Comparison of ENCODE assay signal across 18 cellular contexts in the genomic region with DNA sequence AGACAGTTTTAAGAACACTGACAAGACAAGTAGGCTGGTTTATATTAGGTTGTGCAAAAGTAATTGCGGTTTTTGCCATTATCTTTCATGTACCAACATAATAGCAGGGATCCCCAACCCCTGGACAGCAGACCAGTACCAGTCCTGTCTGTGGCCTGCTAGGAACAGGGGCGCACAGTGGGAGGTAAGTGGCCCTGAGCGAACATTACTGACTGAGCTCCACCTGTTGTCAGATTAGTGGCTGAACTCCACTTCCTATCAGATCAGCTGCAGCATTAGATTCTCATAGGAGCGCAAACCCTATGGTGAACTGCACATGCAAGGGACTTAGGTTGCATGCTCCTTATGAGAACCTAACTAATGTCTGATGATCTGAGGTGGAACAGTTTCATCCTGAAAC.
A peak's percentile ranks its signal among the peaks of the same experiment; 100 is the strongest.
DNase-seq lines count a peak whose midpoint lies in the region; FAIRE-seq and TF ChIP-seq lines count a peak whose summit lies in the region.
"Had no signal": no experiment of that assay in that cellular context is flagged by ENCODE, and none has a peak within 500 bp of the region (broad histone marks: within the 10 kb centered on the region; RNA-seq: fewer than 3 reads in every experiment).

No MANE protein-coding gene starts in this region.

- no peaks in the 10 kb centered on the region for H3K79me2 ChIP-seq in H1 (ENCODE audit: control insufficient read depth in 1 of 2, insufficient read depth in 2 of 2, low read length in 2 of 2)

- CTCF ChIA-PET in H1 (lab: Charles Lee; ENCODE audit: partially characterized antibody), result interaction anchor here (0.7 kb wide), 1 partner anchor 42 kb away, joined by 3 read pairs; no protein-coding TSS in a partner anchor

- peak; percentile 60 for FAIRE-seq in HTR-8/SVneo (lab: Jason Lieb, UNC)
- no peak for FAIRE-seq in H1 (lab: Jason Lieb, UNC)
- FAIRE-seq in urothelium cell line (lab: Jason Lieb, UNC), result peak; percentile 58
- FAIRE-seq: G401.6, GM12892 had no signal

- 92% methylated on average over 4 of the region's 4 CpGs; no CpG with 5 or more reads in 1 of the 2 experiments for WGBS in H1 (ENCODE audit: extremely low coverage in 1 of 2, insufficient coverage in 1 of 2, insufficient read length in 1 of 2, insufficient replicate concordance in 2 of 2, low coverage in 1 of 2, low lambda C conversion rate in 2 of 2, missing lambda C conversion rate in 1 of 2), 2 experiments
- WGBS in esophagus squamous epithelium, 2 donors, result 81 to 82% methylated on average over 2 to 4 of the region's 4 CpGs

- no peaks in the 10 kb centered on the region for H3K79me1 ChIP-seq in H1 (ENCODE audit: low read depth, low read length)

- no peak overlapping the region for H4K5ac ChIP-seq in H1 (ENCODE audit: insufficient read length, low read depth, low read length)

- H3K36me3 ChIP-seq in H1 (ENCODE audit: control insufficient read depth in 2 of 4, insufficient read depth in 4 of 4, low read length in 3 of 4), result no peaks in the 10 kb centered on the region
- H3K36me3 ChIP-seq in WERI-Rb-1, result no peaks in the 10 kb centered on the region
- no peaks in the 10 kb centered on the region for H3K36me3 ChIP-seq in esophagus squamous epithelium

- POLR2A ChIA-PET in H1 (lab: Charles Lee; ENCODE audit: partially characterized antibody), result no interaction called here

- H3K9ac ChIP-seq in H1 (replicated peaks in 1 of 4; ENCODE audit: extremely low read depth in 1 of 4, low read depth in 3 of 4, low read length in 3 of 4), result no peak overlapping the region

- no peak overlapping the region; the same call in 1 of the 2 replicates for H4K8ac ChIP-seq in H1 (ENCODE audit: extremely low read depth, insufficient read depth, low read length)

- H4K91ac ChIP-seq in H1 (replicated peaks; ENCODE audit: insufficient read length, low read length), result no peak overlapping the region

- no peak overlapping the region for H3K14ac ChIP-seq in H1 (ENCODE audit: insufficient read length)

- TF ChIP-seq RAD21 in H1 (IDR thresholded peaks at IDR 0.05 in 1 of 2, conservative IDR thresholded peaks at IDR 0.05 in 1 of 2; ENCODE audit: low read depth in 2 of 2, low read length in 2 of 2), result peak; percentile 14 to 17; a peak in 3 of 4 replicates

- no peak overlapping the region for H3K4me2 ChIP-seq in H1 (ENCODE audit: insufficient read depth in 1 of 2, low read depth in 2 of 2, low read length in 2 of 2)

- H3K9me3 ChIP-seq in H1 (ENCODE audit: insufficient read depth in 2 of 2, low read depth in 1 of 2, low read length in 1 of 2) (peaks cover 0 to 5% of the 10 kb centered on the region in 2 experiments; a peak in 1 of 4 replicates), WERI-Rb-1 (ENCODE audit: severe bottlenecking) (no peaks in the 10 kb centered on the region), esophagus squamous epithelium (peaks cover 0 to 13% (median 0%) of the 10 kb centered on the region in 3 donors)

- intact Hi-C loops in esophagus squamous epithelium (cut with DNase I), result no loop called here

- H2BK120ac ChIP-seq in H1 (replicated peaks; ENCODE audit: low read depth, low read length), result no peak overlapping the region

- no peak overlapping the region for H3K4ac ChIP-seq in H1 (replicated peaks; ENCODE audit: insufficient read length, low read depth, low read length)

- H3K27me3 ChIP-seq in H1 (replicated peaks in 1 of 4; ENCODE audit: control insufficient read depth in 3 of 4, extremely low read depth in 1 of 4, insufficient read depth in 3 of 4, low read length in 3 of 4) (no peaks in the 10 kb centered on the region), WERI-Rb-1 (ENCODE audit: insufficient read depth, low read depth, severe bottlenecking) (no peaks in the 10 kb centered on the region), esophagus squamous epithelium (no peaks in the 10 kb centered on the region)

- no peak overlapping the region for H2AK5ac ChIP-seq in H1 (ENCODE audit: low read depth, low read length)

- H2BK12ac ChIP-seq in H1 (ENCODE audit: low read depth, low read length), result no peak overlapping the region

- H3K23me2 ChIP-seq in H1 (ENCODE audit: low read depth, low read length), result no peaks in the 10 kb centered on the region

- H3K23ac ChIP-seq in H1 (ENCODE audit: insufficient read length), result no peak overlapping the region

- H3K4me1 ChIP-seq in H1 (replicated peaks in 1 of 4; ENCODE audit: control insufficient read depth in 3 of 4, insufficient read depth in 4 of 4, low read length in 3 of 4) (no peaks in the 10 kb centered on the region), esophagus squamous epithelium (no peaks in the 10 kb centered on the region)

- no peak overlapping the region for H3K18ac ChIP-seq in H1 (ENCODE audit: extremely low read depth, low read length)

- no peak overlapping the region for H2BK20ac ChIP-seq in H1 (ENCODE audit: low read length)

- TF ChIP-seq EP300 in H1 (IDR thresholded peaks at IDR 0.05; ENCODE audit: borderline replicate concordance in 1 of 2, low read depth in 2 of 2, low read length in 2 of 2), result no peak

- no peak overlapping the region for H2BK15ac ChIP-seq in H1 (ENCODE audit: low read length)

- TF ChIP-seq CTCF in H1 (IDR thresholded peaks at IDR 0.05; ENCODE audit: control extremely low read depth in 1 of 3, insufficient read depth in 1 of 3, low read depth in 1 of 3, low read length in 3 of 3), result no peak
- no peak for TF ChIP-seq CTCF in WERI-Rb-1 (IDR thresholded peaks at IDR 0.05; ENCODE audit: low read depth, low read length)
- TF ChIP-seq CTCF in foreskin fibroblast (IDR thresholded peaks at IDR 0.05; ENCODE audit: low read depth, low read length), result no peak
- no peak for TF ChIP-seq CTCF in esophagus squamous epithelium (IDR thresholded peaks at IDR 0.05)

- TF ChIP-seq POLR2A in H1 (IDR thresholded peaks at IDR 0.05; ENCODE audit: control extremely low read depth in 1 of 2, low read depth in 2 of 2, low read length in 2 of 2) (no peak), esophagus squamous epithelium (IDR thresholded peaks at IDR 0.05) (no peak)

- DNase-seq in HTR-8/SVneo (ENCODE audit: insufficient read length, low spot score) (no peak), NCI-H69 (lab: John Stamatoyannopoulos, UW) (peak; percentile 25), H1 (ENCODE audit: low read depth in 1 of 2, low spot score in 2 of 2) (no peak), urothelium cell line (ENCODE audit: low spot score) (no peak), WERI-Rb-1 (no peak), DMS 273 treated with DMSO at 0.1 percent for 48 hours (lab: John Stamatoyannopoulos, UW) (no peak), foreskin fibroblast (no peak), esophagus squamous epithelium (lab: John Stamatoyannopoulos, UW) (no peak)
- DNase-seq: C1 segment of cervical spinal cord; Calu3; CD4-positive, alpha-beta memory T cell; COR-L47; DMS153; DND-41; GOT3; H7 had no signal

- H3K4me3 ChIP-seq in H1 (ENCODE audit: extremely low read depth in 1 of 4, insufficient read depth in 2 of 4, low read depth in 3 of 4, low read length in 4 of 4), result no peak overlapping the region
- no peak overlapping the region for H3K4me3 ChIP-seq in WERI-Rb-1 (ENCODE audit: low read depth, low read length)
- H3K4me3 ChIP-seq in foreskin fibroblast (ENCODE audit: low read depth in 1 of 2, low read length in 2 of 2), result no peak overlapping the region
- no peak overlapping the region for H3K4me3 ChIP-seq in esophagus squamous epithelium

- no peak overlapping the region for H3K27ac ChIP-seq in H1 (ENCODE audit: low read depth, low read length)
- H3K27ac ChIP-seq in WERI-Rb-1, result no peak overlapping the region
- H3K27ac ChIP-seq in esophagus squamous epithelium, result no peak overlapping the region

- H3K56ac ChIP-seq in H1 (replicated peaks; ENCODE audit: insufficient read length, low read depth, low read length), result no peak overlapping the region

- no peak overlapping the region for H2BK5ac ChIP-seq in H1 (ENCODE audit: low read depth, low read length)

- no peaks in the 10 kb centered on the region for H4K20me1 ChIP-seq in H1 (replicated peaks in 1 of 2; ENCODE audit: control insufficient read depth in 1 of 2, insufficient read depth in 2 of 2, low read length in 2 of 2)

- H2AFZ ChIP-seq in H1 (ENCODE audit: low read length), result no peak overlapping the region

TF ChIP-seq in H1, 55 proteins besides CTCF, POLR2A, EP300 and RAD21 (continues in another document):
- TF ChIP-seq SUZ12 (IDR thresholded peaks at IDR 0.05; ENCODE audit: low read length) (no peak), RBBP5 (IDR thresholded peaks at IDR 0.05; ENCODE audit: borderline replicate concordance, low read depth, low read length) (no peak), ASH2L (IDR thresholded peaks at IDR 0.05; ENCODE audit: low read length) (no peak), RXRA (IDR thresholded peaks at IDR 0.05; ENCODE audit: insufficient read depth, low read depth, low read length) (no peak), GTF2F1 (IDR thresholded peaks at IDR 0.05; ENCODE audit: borderline replicate concordance, low read depth, low read length) (no peak), JUN (IDR thresholded peaks at IDR 0.05; ENCODE audit: low read depth, low read length) (no peak), POU5F1 (IDR thresholded peaks at IDR 0.05; ENCODE audit: low read depth, low read length) (no peak), NANOG (IDR thresholded peaks at IDR 0.05; ENCODE audit: insufficient read depth, low read depth, low read length, poor library complexity, severe bottlenecking) (no peak), HDAC2 (IDR thresholded peaks at IDR 0.05; ENCODE audit: borderline replicate concordance in 1 of 2, low read depth in 2 of 2, low read length in 2 of 2) (no peak), RNF2 (IDR thresholded peaks at IDR 0.05; ENCODE audit: borderline replicate concordance, low read depth, low read length, missing control alignments, poor library complexity, severe bottlenecking) (no peak), BACH1 (IDR thresholded peaks at IDR 0.05; ENCODE audit: low read length) (no peak), NRF1 (IDR thresholded peaks at IDR 0.05; ENCODE audit: low read depth, low read length) (no peak), KDM4A (IDR thresholded peaks at IDR 0.05; ENCODE audit: low read depth, low read length, severe bottlenecking) (no peak)
- TF ChIP-seq, protein P1, sequence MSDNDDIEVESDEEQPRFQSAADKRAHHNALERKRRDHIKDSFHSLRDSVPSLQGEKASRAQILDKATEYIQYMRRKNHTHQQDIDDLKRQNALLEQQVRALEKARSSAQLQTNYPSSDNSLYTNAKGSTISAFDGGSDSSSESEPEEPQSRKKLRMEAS (IDR thresholded peaks at IDR 0.05), result no peak
- TF ChIP-seq, protein P2, sequence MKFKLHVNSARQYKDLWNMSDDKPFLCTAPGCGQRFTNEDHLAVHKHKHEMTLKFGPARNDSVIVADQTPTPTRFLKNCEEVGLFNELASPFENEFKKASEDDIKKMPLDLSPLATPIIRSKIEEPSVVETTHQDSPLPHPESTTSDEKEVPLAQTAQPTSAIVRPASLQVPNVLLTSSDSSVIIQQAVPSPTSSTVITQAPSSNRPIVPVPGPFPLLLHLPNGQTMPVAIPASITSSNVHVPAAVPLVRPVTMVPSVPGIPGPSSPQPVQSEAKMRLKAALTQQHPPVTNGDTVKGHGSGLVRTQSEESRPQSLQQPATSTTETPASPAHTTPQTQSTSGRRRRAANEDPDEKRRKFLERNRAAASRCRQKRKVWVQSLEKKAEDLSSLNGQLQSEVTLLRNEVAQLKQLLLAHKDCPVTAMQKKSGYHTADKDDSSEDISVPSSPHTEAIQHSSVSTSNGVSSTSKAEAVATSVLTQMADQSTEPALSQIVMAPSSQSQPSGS (IDR thresholded peaks at IDR 0.05; ENCODE audit: low read length), result no peak
